ENCODE assay signal across 8 cellular contexts in the genomic region with DNA sequence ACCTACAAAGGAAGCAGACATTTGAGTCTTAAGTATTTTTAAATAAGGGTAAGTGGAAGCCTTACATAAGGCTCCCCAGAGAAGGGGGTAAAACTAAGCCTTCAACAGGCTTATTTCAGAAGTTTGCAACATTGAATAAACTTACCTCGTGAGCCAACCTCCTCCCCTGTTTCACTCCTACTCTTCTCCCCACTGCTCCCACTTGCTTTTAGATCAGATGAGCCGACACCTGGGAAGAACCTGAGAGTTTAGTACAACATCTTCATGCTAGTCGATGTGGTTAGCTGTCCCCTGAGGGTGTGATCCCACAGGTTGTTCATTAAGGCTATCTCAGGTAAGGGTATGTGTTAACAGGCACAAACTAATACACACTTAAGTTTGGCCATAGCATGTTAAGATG.
"Had no signal": no experiment of that assay in that cellular context is flagged by ENCODE, and none has a peak within 500 bp of the region (broad histone marks: within the 10 kb centered on the region; RNA-seq: fewer than 3 reads in every experiment).

No MANE protein-coding gene starts in this region.

- H3K4me3 ChIP-seq: GM23248, GM23338, HAP-1 had no signal

- H3K4me1 Mint-ChIP-seq: GM23338 had no signal

- H3K4me3 Mint-ChIP-seq: GM23338, H9, HFFc6 had no signal

- H3K9me3 ChIP-seq: HAP-1 had no signal

- H3K27ac ChIP-seq: GM23248 had no signal

- H3K9me3 Mint-ChIP-seq: GM23338, H9, HFFc6 had no signal

- H3K36me3 ChIP-seq: HAP-1 had no signal

- H3K4me2 ChIP-seq: GM23338 had no signal

- H3K27ac Mint-ChIP-seq: GM23338, H9, HFFc6 had no signal

- DNase-seq: GM23248, GOT3, H7, H9, HFFc6 had no signal

- ATAC-seq: GM23338, HCT116 had no signal

- H3K9ac ChIP-seq: GM23248 had no signal
